21 cellular contexts compared by ENCODE assay signal in genomic region chr1:23648576-23648975, GRCh38. TPM values are rescaled to one million over a fixed set of nuclear protein-coding genes. Genes with fewer than 3 reads are reported as not detected.
DNase-seq lines count a peak whose midpoint lies in the region; ATAC-seq, FAIRE-seq and TF ChIP-seq lines count a peak whose summit lies in the region.
"Had no signal": no experiment of that assay in that cellular context is flagged by ENCODE, and none has a peak within 500 bp of the region (broad histone marks: within the 10 kb centered on the region; RNA-seq: fewer than 3 reads in every experiment).

No MANE protein-coding gene starts in this region.

- no peaks in the 10 kb centered on the region for H3K4me1 Mint-ChIP-seq in activated T-helper 2 cell treated with anti-CD3 and anti-CD28 coated beads, Interferon-gamma antibody, Interleukin-2, Interleukin-4, amounts not matched to agents 10 μg/mL and 5 μg/mL and 100 μg/mL, durations not matched to agents 14 hours and 24 hours and 36 hours (ENCODE audit: low read depth)
- H3K4me1 Mint-ChIP-seq in activated T-cell treated with anti-CD3 and anti-CD28 coated beads, Interleukin-2, amount 50 U/mL, for 72 hours (ENCODE audit: low read depth) = no peaks in the 10 kb centered on the region
- H3K4me1 Mint-ChIP-seq: CD4-positive, CD25-positive, alpha-beta regulatory T cell had no signal

- H3K4me2 ChIP-seq in OCI-LY7 (ENCODE audit: low read length) = peak overlapping the region; percentile 70
- H3K4me2 ChIP-seq in K562 (ENCODE audit: insufficient read depth, low read length) = no peak overlapping the region
- H3K4me2 ChIP-seq in hepatocyte = no peak overlapping the region

- no peak overlapping the region for H3K4me3 Mint-ChIP-seq in activated T-helper 2 cell treated with anti-CD3 and anti-CD28 coated beads, Interferon-gamma antibody, Interleukin-2, Interleukin-4, amounts not matched to agents 10 μg/mL and 5 μg/mL and 100 μg/mL, durations not matched to agents 14 hours and 24 hours and 36 hours (ENCODE audit: low read depth)
- no peak overlapping the region for H3K4me3 Mint-ChIP-seq in activated T-cell treated with anti-CD3 and anti-CD28 coated beads, Interleukin-2, amount 50 U/mL, for 72 hours
- H3K4me3 Mint-ChIP-seq: CD4-positive, CD25-positive, alpha-beta regulatory T cell; CD8-positive, alpha-beta T cell had no signal

- H3K9me1 ChIP-seq in K562 (ENCODE audit: control insufficient read depth, insufficient read depth, low read length) = no peaks in the 10 kb centered on the region

- H4K20me1 ChIP-seq in OCI-LY7 (ENCODE audit: insufficient read depth, low read length) = no peaks in the 10 kb centered on the region
- no peaks in the 10 kb centered on the region for H4K20me1 ChIP-seq in K562 (replicated peaks; ENCODE audit: control insufficient read depth, insufficient read depth, low read length)
- no peaks in the 10 kb centered on the region for H4K20me1 ChIP-seq in hepatocyte (ENCODE audit: insufficient read depth, poor library complexity, severe bottlenecking)

- POLR2A ChIA-PET in HEK293 (lab: Yijun Ruan, JAX) (no interaction called here), OCI-LY7 (lab: Charles Lee) (interaction anchor here (0.5 to 2.3 kb wide), 12 partner anchors 10 to 211 kb away, joined by 3 to 8 read pairs (median 4); no protein-coding TSS in a partner anchor), K562 (lab: Yijun Ruan, JAX) (interaction anchor here (1.1 kb wide), 1 partner anchor 109 kb away, joined by 3 read pairs; no protein-coding TSS in a partner anchor)

- BruUV-seq in OCI-LY7 (replicated peaks; lab: Mats Ljungman, UMichigan) = TSS peak; percentile 38
- BruUV-seq in K562 (replicated peaks; lab: Mats Ljungman, UMichigan) = no TSS peak

- no peak overlapping the region for H3K27ac Mint-ChIP-seq in activated T-helper 2 cell treated with anti-CD3 and anti-CD28 coated beads, Interferon-gamma antibody, Interleukin-2, Interleukin-4, amounts not matched to agents 10 μg/mL and 5 μg/mL and 100 μg/mL, durations not matched to agents 14 hours and 24 hours and 36 hours
- no peak overlapping the region for H3K27ac Mint-ChIP-seq in activated T-cell treated with anti-CD3 and anti-CD28 coated beads, Interleukin-2, amount 50 U/mL, for 72 hours
- H3K27ac Mint-ChIP-seq: CD8-positive, alpha-beta T cell had no signal

- H3K9me3 ChIP-seq in HEK293 (ENCODE audit: control insufficient read depth, insufficient read depth, low read depth, low read length) (no peaks in the 10 kb centered on the region), OCI-LY7 (ENCODE audit: low read length) (no peaks in the 10 kb centered on the region), K562 (replicated peaks; ENCODE audit: control insufficient read depth, insufficient read depth, low read depth, low read length) (no peaks in the 10 kb centered on the region), thyroid gland (no peaks in the 10 kb centered on the region), hepatocyte (ENCODE audit: low read depth) (no peaks in the 10 kb centered on the region)
- H3K9me3 ChIP-seq: Caco-2, HAP-1 had no signal

- intact Hi-C loops in OCI-LY7 (cut with micrococcal nuclease; ENCODE audit: unreplicated experiment) = no loop called here
- intact Hi-C loops in K562 (cut with micrococcal nuclease) = no loop called here
- intact Hi-C loops in thyroid gland (cut with DNase I) = no loop called here
- intact Hi-C loops in activated T-helper 2 cell treated with anti-CD3 and anti-CD28 coated beads, Interferon-gamma antibody, Interleukin-2, Interleukin-4, amounts not matched to agents 10 μg/mL and 5 μg/mL and 100 μg/mL, durations not matched to agents 14 hours and 24 hours and 36 hours (cut with micrococcal nuclease) = no loop called here
- intact Hi-C loops in posterior vena cava (cut with DNase I) = no loop called here

- no peak for TF ChIP-seq RAD21 in K562 (CRISPR knock-in tag; conservative IDR thresholded peaks at IDR 0.05 in 1 of 2, IDR thresholded peaks at IDR 0.05 in 1 of 2)

- H3K79me2 ChIP-seq in OCI-LY7 (ENCODE audit: insufficient read depth, low read depth, low read length) (no peaks in the 10 kb centered on the region), K562 (ENCODE audit: control insufficient read depth, insufficient read depth, low read length) (no peaks in the 10 kb centered on the region), hepatocyte (no peaks in the 10 kb centered on the region)

- in situ Hi-C loops in K562 (cut with MboI) = no loop called here

- H3K36me3 ChIP-seq in HEK293 (ENCODE audit: control insufficient read depth in 2 of 2, insufficient read depth in 1 of 2, low read length in 2 of 2) (no peaks in the 10 kb centered on the region), OCI-LY7 (ENCODE audit: insufficient read depth, low read length) (peaks cover 16% of the 10 kb centered on the region; the same call in 1 of the 2 replicates), K562 (ENCODE audit: control insufficient read depth, insufficient read depth, low read length) (no peaks in the 10 kb centered on the region), thyroid gland (no peaks in the 10 kb centered on the region), hepatocyte (replicated peaks; ENCODE audit: insufficient read depth, low read depth) (no peaks in the 10 kb centered on the region)
- H3K36me3 ChIP-seq: HAP-1 had no signal

- peaks cover 14% of the 10 kb centered on the region for H3K27me3 Mint-ChIP-seq in activated T-helper 2 cell treated with anti-CD3 and anti-CD28 coated beads, Interferon-gamma antibody, Interleukin-2, Interleukin-4, amounts not matched to agents 10 μg/mL and 5 μg/mL and 100 μg/mL, durations not matched to agents 14 hours and 24 hours and 36 hours (ENCODE audit: low read depth)
- H3K27me3 Mint-ChIP-seq in activated T-cell treated with anti-CD3 and anti-CD28 coated beads, Interleukin-2, amount 50 U/mL, for 72 hours (ENCODE audit: low read depth) = no peaks in the 10 kb centered on the region

- H3K36me3 Mint-ChIP-seq in activated T-helper 2 cell treated with anti-CD3 and anti-CD28 coated beads, Interferon-gamma antibody, Interleukin-2, Interleukin-4, amounts not matched to agents 10 μg/mL and 5 μg/mL and 100 μg/mL, durations not matched to agents 14 hours and 24 hours and 36 hours (ENCODE audit: low read depth) = no peaks in the 10 kb centered on the region
- H3K36me3 Mint-ChIP-seq in activated T-cell treated with anti-CD3 and anti-CD28 coated beads, Interleukin-2, amount 50 U/mL, for 72 hours (ENCODE audit: insufficient read depth in 2 of 2) = no peaks in the 10 kb centered on the region
- H3K36me3 Mint-ChIP-seq: CD4-positive, CD25-positive, alpha-beta regulatory T cell had no signal

- no peak overlapping the region for H3K4me3 ChIP-seq in HEK293 (ENCODE audit: low read depth, low read length)
- H3K4me3 ChIP-seq in OCI-LY7 (ENCODE audit: low read depth, low read length, poor library complexity, severe bottlenecking) = peak overlapping the region; percentile 54
- H3K4me3 ChIP-seq in K562 = no peak overlapping the region
- no peak overlapping the region for H3K4me3 ChIP-seq in thyroid gland (replicated peaks in 1 of 3)
- no peak overlapping the region for H3K4me3 ChIP-seq in hepatocyte
- H3K4me3 ChIP-seq: HAP-1 had no signal

- H3K4me1 ChIP-seq in HEK293 (ENCODE audit: control insufficient read depth, insufficient read depth, low read length) (peaks cover 16% of the 10 kb centered on the region), OCI-LY7 (ENCODE audit: insufficient read depth, low read length, poor library complexity, severe bottlenecking) (peaks cover 98% of the 10 kb centered on the region), K562 (replicated peaks in 1 of 2; ENCODE audit: control insufficient read depth in 2 of 2, insufficient read depth in 2 of 2, low read length in 2 of 2) (peaks cover 0 to 5% of the 10 kb centered on the region in 2 experiments; a peak in 1 of 5 replicates), thyroid gland (peaks cover 39 to 48% of the 10 kb centered on the region in 2 donors), hepatocyte (ENCODE audit: insufficient read depth) (peaks cover 6% of the 10 kb centered on the region)
- H3K4me1 ChIP-seq: Caco-2, HAP-1 had no signal

- FAIRE-seq in K562 (lab: Jason Lieb, UNC) = no peak
- FAIRE-seq: GM12891, GM18507, H54 had no signal

- no peak overlapping the region for H3K27ac ChIP-seq in HEK293 (ENCODE audit: extremely low read depth, low read depth, low read length)
- peak overlapping the region; percentile 92 for H3K27ac ChIP-seq in OCI-LY7 (ENCODE audit: low read depth, low read length, poor library complexity, severe bottlenecking)
- no peak overlapping the region for H3K27ac ChIP-seq in K562 (ENCODE audit: extremely low read depth, low read depth, low read length)
- peak overlapping the region in 1 of 3 donors; percentile 24 for H3K27ac ChIP-seq in thyroid gland
- no peak overlapping the region for H3K27ac ChIP-seq in hepatocyte
- H3K27ac ChIP-seq: C4-2B had no signal

- TF ChIP-seq CTCF in HEK293 (tag by site-specific recombination; IDR thresholded peaks at IDR 0.05) (no peak), OCI-LY7 (conservative IDR thresholded peaks at IDR 0.05; ENCODE audit: low read length) (no peak), K562 (IDR thresholded peaks at IDR 0.05 in 2 of 3, conservative IDR thresholded peaks at IDR 0.05 in 1 of 3; ENCODE audit: insufficient read depth in 2 of 3, low read depth in 1 of 3, low read length in 3 of 3) (no peak), thyroid gland (IDR thresholded peaks at IDR 0.05) (no peak), hepatocyte (IDR thresholded peaks at IDR 0.05; ENCODE audit: poor library complexity) (no peak)

- CTCF ChIA-PET in HEK293 (lab: Yijun Ruan, JAX) = interaction anchor here (0.5 to 6.5 kb wide), 5 partner anchors 9 to 312 kb away, joined by 3 to 39 read pairs (median 3); no protein-coding TSS in a partner anchor
- CTCF ChIA-PET in OCI-LY7 (lab: Charles Lee; ENCODE audit: unreplicated experiment) = no interaction called here
- CTCF ChIA-PET in K562 (lab: Yijun Ruan, JAX; ENCODE audit: low intra/inter-chr PET ratio) = no interaction called here

- no peak for ATAC-seq in K562
- no peak for ATAC-seq in activated T-cell treated with anti-CD3 and anti-CD28 coated beads, Interleukin-2, amount 50 U/mL, for 72 hours (replicated peaks in 1 of 2)
- ATAC-seq: CD8-positive, alpha-beta T cell had no signal

- WGBS in K562 (ENCODE audit: insufficient coverage, low coverage, missing lambda C conversion rate) = 15% methylated on average over 6 of the region's 6 CpGs
- WGBS in thyroid gland, 2 donors = 53 to 72% methylated on average over 6 of the region's 6 CpGs
- 96% methylated on average over 6 of the region's 6 CpGs for WGBS in hepatocyte (ENCODE audit: low lambda C conversion rate, missing lambda C conversion rate)

- peak overlapping the region; percentile 83; the same call in 1 of the 2 replicates for H2AFZ ChIP-seq in OCI-LY7 (ENCODE audit: low read length)
- no peak overlapping the region for H2AFZ ChIP-seq in K562 (ENCODE audit: low read depth, low read length)
- no peak overlapping the region for H2AFZ ChIP-seq in hepatocyte

- H3K9me2 ChIP-seq in OCI-LY7 (ENCODE audit: insufficient read depth, low read length) = no peaks in the 10 kb centered on the region
- no peaks in the 10 kb centered on the region for H3K9me2 ChIP-seq in hepatocyte (replicated peaks; ENCODE audit: insufficient read depth)

- DNase-seq in OCI-LY7 (ENCODE audit: low spot score) (peak; percentile 78), K562 (ENCODE audit: extremely low read depth in 1 of 4, low spot score in 3 of 4) (no peak), thyroid gland (peak; percentile 32 to 35), hepatocyte (ENCODE audit: low spot score) (no peak), posterior vena cava (ENCODE audit: low spot score) (no peak)
- no peak for DNase-seq in activated T-helper 2 cell treated with anti-CD3 and anti-CD28 coated beads, Interferon-gamma antibody, Interleukin-2, Interleukin-4, amounts not matched to agents 10 μg/mL and 5 μg/mL and 100 μg/mL, durations not matched to agents 14 hours and 24 hours and 36 hours (ENCODE audit: low spot score)
- no peak for DNase-seq in activated T-cell treated with anti-CD3 and anti-CD28 coated beads, Interleukin-2, amount 50 U/mL, for 72 hours
- DNase-seq: Caco-2; CD4-positive, CD25-positive, alpha-beta regulatory T cell; CD8-positive, alpha-beta T cell; DMS153; DND-41; EL; GDM1; GOT3 had no signal

- H3K9ac ChIP-seq in K562 (ENCODE audit: insufficient read depth in 1 of 2, low read depth in 2 of 2, low read length in 2 of 2) = no peak overlapping the region

- H3K27me3 ChIP-seq in K562 (ENCODE audit: control insufficient read depth in 2 of 2, insufficient read depth in 2 of 2, low read length in 2 of 2) (peaks cover 25 to 58% of the 10 kb centered on the region in 2 experiments), thyroid gland (no peaks in the 10 kb centered on the region), hepatocyte (no peaks in the 10 kb centered on the region)

- TF ChIP-seq EP300 in K562 (IDR thresholded peaks at IDR 0.05; ENCODE audit: low read length) = no peak

- H3K9me3 Mint-ChIP-seq in activated T-helper 2 cell treated with anti-CD3 and anti-CD28 coated beads, Interferon-gamma antibody, Interleukin-2, Interleukin-4, amounts not matched to agents 10 μg/mL and 5 μg/mL and 100 μg/mL, durations not matched to agents 14 hours and 24 hours and 36 hours = no peaks in the 10 kb centered on the region
- no peaks in the 10 kb centered on the region for H3K9me3 Mint-ChIP-seq in activated T-cell treated with anti-CD3 and anti-CD28 coated beads, Interleukin-2, amount 50 U/mL, for 72 hours
- H3K9me3 Mint-ChIP-seq: CD4-positive, CD25-positive, alpha-beta regulatory T cell; CD8-positive, alpha-beta T cell had no signal

- TF ChIP-seq POLR2A in K562 (conservative IDR thresholded peaks at IDR 0.05) = no peak
- TF ChIP-seq POLR2A in thyroid gland (IDR thresholded peaks at IDR 0.05) = no peak

RNA-seq across cellular contexts. Expression of gene RPL11, which starts 43.0 kb away (rescaled TPM):
- total RNA-seq in OCI-LY7 (2014; rRNA removed; shearing (Covaris generic)) = 1,891 and 2,496 TPM in 2 replicates
- total RNA-seq in OCI-LY7 (2022) (1,767 and 1,774 TPM in 2 replicates), K562 (2014; rRNA removed) (3,111 and 3,495 TPM in 2 replicates), K562 (2014; rRNA removed; fragmentation: Illumina TruSeq; extraction: Trizol) (3,683 and 3,950 TPM in 2 replicates), K562 (2015; rRNA removed; fragmentation: Illumina TruSeq; extraction: Trizol) (3,549 and 3,642 TPM in 2 replicates), K562 (2021) (1,751 and 1,781 TPM in 2 replicates), thyroid gland (1,000 to 10,000 TPM in 1 of 4 donors, 100 to 1,000 TPM in 3; 669 to 1,720 (median 801) TPM), hepatocyte (828 and 862 TPM in 2 replicates), posterior vena cava (100 to 1,000 TPM; 706 to 724 TPM)
- 326 and 345 TPM in 2 replicates for total RNA-seq in K562 (2011; cell fraction: chromatin; rRNA removed; ENCODE audit: low replicate concordance)
- 341 and 370 TPM in 2 replicates for total RNA-seq in K562 (2011; cell fraction: nucleolus; rRNA removed)
- total RNA-seq in K562 (2011; cell fraction: nucleoplasm; rRNA removed) = 557 and 1,073 TPM in 2 replicates
- polyA plus RNA-seq in K562 (2011; rRNA removed) (2,818 and 2,821 TPM in 2 replicates), K562 (2014; fragmentation: Illumina TruSeq; extraction: Trizol) (3,852 and 4,443 TPM in 2 replicates), K562 (2014; fragmentation: Nextera tagmentation; extraction: Ambion mirVana) (1,000 to 10,000 TPM; 2,542 to 2,758 TPM), K562 (2014; rRNA removed) (4,338 and 4,526 TPM in 2 replicates), hepatocyte (526 and 593 TPM in 2 replicates)
- polyA plus RNA-seq in K562 (2011; cell fraction: cytosol; rRNA removed) = 831 and 2,063 TPM in 2 replicates
- 469 and 968 TPM in 2 replicates for polyA plus RNA-seq in K562 (2011; cell fraction: nucleus; rRNA removed)
- 3,491 and 4,910 TPM in 2 replicates for polyA plus RNA-seq in K562 (2012)
- 1,269 and 1,421 TPM in 2 replicates for polyA minus RNA-seq in K562 (2011; rRNA and poly(A)+ RNA removed)
- 631 and 637 TPM in 2 replicates for polyA minus RNA-seq in K562 (2011; cell fraction: cytosol; rRNA and poly(A)+ RNA removed)
- 128 and 273 TPM in 2 replicates for polyA minus RNA-seq in K562 (2011; cell fraction: nucleus; rRNA and poly(A)+ RNA removed)
- 1,169 and 1,221 TPM in 2 replicates for total RNA-seq in activated T-helper 2 cell treated with anti-CD3 and anti-CD28 coated beads, Interferon-gamma antibody, Interleukin-2, Interleukin-4, amounts not matched to agents 10 μg/mL and 5 μg/mL and 100 μg/mL, durations not matched to agents 14 hours and 24 hours and 36 hours
- 1,000 to 10,000 TPM; 1,532 to 1,644 TPM for total RNA-seq in activated T-cell treated with anti-CD3 and anti-CD28 coated beads, Interleukin-2, amount 50 U/mL, for 72 hours

Comparison
In these comparisons a context has a peak if more than half of its experiments do, and no peak if none do; other contexts are left out.
1. DNase-seq: peak in OCI-LY7 (single experiment) and thyroid gland (2 of 2); none in K562 (0 of 4), activated T-helper 2 cell treated with anti-CD3 and anti-CD28 coated beads, Interferon-gamma antibody, Interleukin-2, Interleukin-4, amounts not matched to agents 10 μg/mL and 5 μg/mL and 100 μg/mL, durations not matched to agents 14 hours and 24 hours and 36 hours (single experiment), hepatocyte (single experiment), posterior vena cava (single experiment) and activated T-cell treated with anti-CD3 and anti-CD28 coated beads, Interleukin-2, amount 50 U/mL, for 72 hours (0 of 2).
2. Of the 44 proteins assayed by ChIP-seq in both K562 and HEK293: peak only in K562: none; only in HEK293: SETDB1; in both: none; in neither: 43.